Comparison of ENCODE assay signal across 37 cellular contexts in the genomic region with DNA sequence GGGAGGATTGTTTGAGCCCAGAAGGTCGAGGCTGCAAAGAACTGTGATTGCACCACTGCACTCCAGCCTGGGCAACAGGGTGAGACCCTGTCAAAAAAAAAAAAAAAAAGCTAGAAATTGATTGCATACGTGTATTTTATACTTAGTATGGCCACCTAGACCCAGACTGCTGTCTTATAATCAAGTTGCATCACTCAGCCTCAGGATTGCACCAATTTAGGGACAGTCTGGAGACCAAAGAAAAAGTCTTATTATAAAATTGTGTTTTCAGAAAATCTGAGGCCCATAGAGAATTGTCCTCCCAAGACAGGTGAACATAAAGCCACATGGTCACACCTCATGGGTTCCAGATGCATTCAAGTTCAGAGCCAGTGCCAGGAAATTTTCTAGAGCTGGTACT.
"Had no signal": no experiment of that assay in that cellular context is flagged by ENCODE, and none has a peak within 500 bp of the region (broad histone marks: within the 10 kb centered on the region; RNA-seq: fewer than 3 reads in every experiment).

No MANE protein-coding gene starts in this region.

- H3K27ac ChIP-seq: ascending aorta, cardiac muscle cell, colonic mucosa, VCaP had no signal

- H3K4me3 ChIP-seq: ascending aorta, cardiac muscle cell, colonic mucosa had no signal

- H3K9me3 ChIP-seq: ascending aorta, colonic mucosa had no signal

- H3K9me3 Mint-ChIP-seq: activated CD4-positive, alpha-beta memory T cell treated with anti-CD3 and anti-CD28 coated beads for 36 hours; activated CD4-positive, alpha-beta T cell treated with anti-CD3 and anti-CD28 coated beads, Interleukin-2, amount 10 ng/mL, durations not matched to agents 7 days and 5 days; activated CD8-positive, alpha-beta T cell treated with anti-CD3 and anti-CD28 coated beads for 36 hours; activated naive CD4-positive, alpha-beta T cell treated with anti-CD3 and anti-CD28 coated beads for 36 hours; activated naive CD4-positive, alpha-beta T cell treated with anti-CD3 and anti-CD28 coated beads, Interleukin-2, amount 50 U/mL, for 72 hours; activated naive CD8-positive, alpha-beta T cell treated with anti-CD3 and anti-CD28 coated beads for 36 hours; activated T-cell treated with anti-CD3 and anti-CD28 coated beads, Interleukin-2, amount 50 U/mL, for 4 hours; activated T-cell treated with anti-CD3 and anti-CD28 coated beads, Interleukin-2, amount 50 U/mL, for 72 hours; activated T-helper 1 cell treated with anti-CD3 and anti-CD28 coated beads, Interleukin-12 subunit alpha, Interleukin-12 subunit beta, Interleukin-2, Interleukin-4 antibody, amounts not matched to agents 30 ng/mL and 10 ng/mL and 1 ng/mL, durations not matched to agents 14 hours and 24 hours and 36 hours; activated T-helper 17 cell treated with anti-CD3 and anti-CD28 coated beads, Interleukin-2, amount 50 U/mL, for 72 hours; brain; central memory CD8-positive, alpha-beta T cell; T-helper 2 cell treated with Interferon-gamma antibody and Interleukin-4, amounts not matched to agents 5 μg/mL and 100 μg/mL, for 36 hours had no signal

- H3K36me3 ChIP-seq: ascending aorta, cardiac muscle cell, colonic mucosa had no signal

- FAIRE-seq: bronchial epithelial cell, TTC549 had no signal

- H3K4me1 Mint-ChIP-seq: activated CD4-positive, alpha-beta T cell treated with anti-CD3 and anti-CD28 coated beads, Interleukin-2, amount 10 ng/mL, durations not matched to agents 7 days and 5 days; activated naive CD8-positive, alpha-beta T cell treated with anti-CD3 and anti-CD28 coated beads for 36 hours; activated T-helper 17 cell treated with anti-CD3 and anti-CD28 coated beads, Interleukin-2, amount 50 U/mL, for 72 hours; central memory CD8-positive, alpha-beta T cell had no signal

- DNase-seq: activated CD4-positive, alpha-beta memory T cell treated with anti-CD3 and anti-CD28 coated beads for 36 hours; activated CD4-positive, alpha-beta T cell treated with anti-CD3 and anti-CD28 coated beads for 1 hour; activated CD4-positive, alpha-beta T cell treated with anti-CD3 and anti-CD28 coated beads for 36 hours; activated CD4-positive, alpha-beta T cell treated with anti-CD3 and anti-CD28 coated beads for 48 hours; activated CD4-positive, alpha-beta T cell treated with anti-CD3 and anti-CD28 coated beads, Interleukin-2, amount 10 ng/mL, durations not matched to agents 7 days and 5 days; activated CD4-positive, CD25-positive, alpha-beta regulatory T cell; activated CD8-positive, alpha-beta memory T cell treated with anti-CD3 and anti-CD28 coated beads, Interleukin-2, amount 50 U/mL, for 4 hours; activated CD8-positive, alpha-beta T cell treated with anti-CD3 and anti-CD28 coated beads for 36 hours; activated effector memory CD4-positive, alpha-beta T cell treated with anti-CD3 and anti-CD28 coated beads, Interleukin-2, amount 50 U/mL, for 16 hours; activated gamma-delta T cell treated with Interleukin-2 at 50 U/mL for 16 hours; activated naive CD4-positive, alpha-beta T cell; activated naive CD4-positive, alpha-beta T cell treated with anti-CD3 and anti-CD28 coated beads for 36 hours; activated naive CD4-positive, alpha-beta T cell treated with anti-CD3 and anti-CD28 coated beads, Interleukin-2, amount 50 U/mL, for 16 hours; activated naive CD8-positive, alpha-beta T cell treated with anti-CD3 and anti-CD28 coated beads for 36 hours; activated T-cell treated with anti-CD3 and anti-CD28 coated beads for 4 hours; activated T-cell treated with anti-CD3 and anti-CD28 coated beads, Interleukin-2, amount 50 U/mL, for 1 hour; activated T-cell treated with anti-CD3 and anti-CD28 coated beads, Interleukin-2, amount 50 U/mL, for 4 hours; activated T-cell treated with anti-CD3 and anti-CD28 coated beads, Interleukin-2, amount 50 U/mL, for 72 hours; amygdala; anterior cingulate cortex; caudate nucleus; cerebellar nuclear complex; colonic mucosa; T-helper 2 cell; T-helper 9 cell had no signal

- H3K27ac Mint-ChIP-seq: activated CD4-positive, alpha-beta memory T cell treated with anti-CD3 and anti-CD28 coated beads for 36 hours; activated CD4-positive, alpha-beta T cell treated with anti-CD3 and anti-CD28 coated beads for 36 hours; activated CD4-positive, alpha-beta T cell treated with anti-CD3 and anti-CD28 coated beads, Interleukin-2, amount 10 ng/mL, durations not matched to agents 7 days and 5 days; activated CD8-positive, alpha-beta T cell treated with anti-CD3 and anti-CD28 coated beads for 36 hours; activated naive CD4-positive, alpha-beta T cell treated with anti-CD3 and anti-CD28 coated beads for 36 hours; activated naive CD4-positive, alpha-beta T cell treated with anti-CD3 and anti-CD28 coated beads, Interleukin-2, amount 50 U/mL, for 72 hours; activated naive CD8-positive, alpha-beta T cell treated with anti-CD3 and anti-CD28 coated beads for 36 hours; activated T-cell treated with anti-CD3 and anti-CD28 coated beads, Interleukin-2, amount 50 U/mL, for 72 hours; activated T-helper 1 cell treated with anti-CD3 and anti-CD28 coated beads, Interleukin-12 subunit alpha, Interleukin-12 subunit beta, Interleukin-2, Interleukin-4 antibody, amounts not matched to agents 30 ng/mL and 10 ng/mL and 1 ng/mL, durations not matched to agents 14 hours and 24 hours and 36 hours; activated T-helper 17 cell treated with anti-CD3 and anti-CD28 coated beads, Interleukin-2, amount 50 U/mL, for 72 hours; brain; T-helper 2 cell treated with Interferon-gamma antibody and Interleukin-4, amounts not matched to agents 5 μg/mL and 100 μg/mL, for 36 hours had no signal

- H3K36me3 Mint-ChIP-seq: activated CD4-positive, alpha-beta memory T cell treated with anti-CD3 and anti-CD28 coated beads for 36 hours; activated naive CD4-positive, alpha-beta T cell treated with anti-CD3 and anti-CD28 coated beads, Interleukin-2, amount 50 U/mL, for 72 hours; activated naive CD8-positive, alpha-beta T cell treated with anti-CD3 and anti-CD28 coated beads for 36 hours; brain had no signal

- ATAC-seq: activated CD4-positive, alpha-beta T cell treated with anti-CD3 and anti-CD28 coated beads for 36 hours; activated CD4-positive, CD25-positive, alpha-beta regulatory T cell treated with anti-CD3 and anti-CD28 coated beads, Interleukin-2, amount 50 U/mL, for 24 hours; activated CD8-positive, alpha-beta T cell treated with anti-CD3 and anti-CD28 coated beads for 36 hours; activated naive CD4-positive, alpha-beta T cell treated with anti-CD3 and anti-CD28 coated beads, Interleukin-2, amount 50 U/mL, for 72 hours; activated T-cell treated with anti-CD3 and anti-CD28 coated beads, Interleukin-2, amount 50 U/mL, for 4 hours; activated T-cell treated with anti-CD3 and anti-CD28 coated beads, Interleukin-2, amount 50 U/mL, for 72 hours; activated T-helper 17 cell treated with anti-CD3 and anti-CD28 coated beads, Interleukin-2, amount 50 U/mL, for 72 hours had no signal

- H3K27me3 Mint-ChIP-seq: activated CD4-positive, alpha-beta T cell treated with anti-CD3 and anti-CD28 coated beads, Interleukin-2, amount 10 ng/mL, durations not matched to agents 7 days and 5 days; activated CD8-positive, alpha-beta T cell treated with anti-CD3 and anti-CD28 coated beads for 36 hours had no signal

- H3K4me3 Mint-ChIP-seq: activated CD4-positive, alpha-beta memory T cell treated with anti-CD3 and anti-CD28 coated beads for 36 hours; activated CD4-positive, alpha-beta T cell treated with anti-CD3 and anti-CD28 coated beads for 36 hours; activated CD4-positive, alpha-beta T cell treated with anti-CD3 and anti-CD28 coated beads, Interleukin-2, amount 10 ng/mL, durations not matched to agents 7 days and 5 days; activated CD8-positive, alpha-beta T cell treated with anti-CD3 and anti-CD28 coated beads for 36 hours; activated naive CD4-positive, alpha-beta T cell treated with anti-CD3 and anti-CD28 coated beads for 36 hours; activated naive CD8-positive, alpha-beta T cell treated with anti-CD3 and anti-CD28 coated beads for 36 hours; activated T-cell treated with anti-CD3 and anti-CD28 coated beads, Interleukin-2, amount 50 U/mL, for 4 hours; activated T-cell treated with anti-CD3 and anti-CD28 coated beads, Interleukin-2, amount 50 U/mL, for 72 hours; activated T-helper 1 cell treated with anti-CD3 and anti-CD28 coated beads, Interleukin-12 subunit alpha, Interleukin-12 subunit beta, Interleukin-2, Interleukin-4 antibody, amounts not matched to agents 30 ng/mL and 10 ng/mL and 1 ng/mL, durations not matched to agents 14 hours and 24 hours and 36 hours; activated T-helper 17 cell treated with anti-CD3 and anti-CD28 coated beads, Interleukin-2, amount 50 U/mL, for 72 hours; brain; central memory CD8-positive, alpha-beta T cell; T-helper 2 cell treated with Interferon-gamma antibody and Interleukin-4, amounts not matched to agents 5 μg/mL and 100 μg/mL, for 36 hours had no signal

- H3K27me3 ChIP-seq: ascending aorta, cardiac muscle cell, colonic mucosa had no signal

- H3K4me1 ChIP-seq: ascending aorta, colonic mucosa had no signal
